8 cellular contexts compared by ENCODE assay signal in the genomic region with DNA sequence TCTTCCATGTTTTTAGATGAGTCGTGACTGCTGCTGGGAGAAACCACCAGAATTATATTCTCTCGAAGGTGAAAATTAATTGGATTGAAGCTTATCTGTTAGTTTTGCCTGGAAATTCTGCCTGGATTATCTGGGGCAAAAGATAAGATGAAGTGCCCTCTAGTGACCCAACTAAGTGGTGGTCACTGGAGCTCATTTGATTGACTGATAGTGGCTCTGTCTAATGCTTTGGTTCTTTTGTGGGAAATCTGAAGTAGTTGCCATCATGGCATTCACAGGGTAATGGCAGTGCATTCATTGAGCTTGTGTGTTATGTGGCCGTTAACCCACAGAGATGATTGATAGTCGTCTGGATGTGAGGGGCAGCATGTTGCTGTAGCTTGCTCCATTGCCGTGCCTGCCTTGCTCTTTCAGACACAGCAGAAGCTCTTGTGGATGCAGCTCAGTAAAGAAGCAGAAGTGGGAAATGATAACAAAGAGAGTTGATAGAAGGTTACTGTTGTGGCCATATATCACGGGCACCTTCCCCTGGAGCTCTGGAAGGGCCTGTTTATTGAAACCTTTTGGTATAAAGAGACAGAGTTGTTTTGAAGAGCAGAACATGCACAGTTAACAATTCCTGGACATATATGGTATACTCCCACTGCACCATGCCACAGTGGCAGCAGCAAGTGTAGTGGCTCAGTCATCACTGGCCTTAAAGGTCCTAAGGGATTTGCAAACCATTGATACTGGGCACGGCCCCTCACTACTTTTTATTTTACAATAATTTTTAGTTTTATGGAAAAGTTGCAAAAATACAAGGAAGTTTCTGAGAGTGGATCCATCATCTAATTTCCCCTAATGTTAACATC. TPM values are rescaled to one million over a fixed set of nuclear protein-coding genes. Genes with fewer than 3 reads are reported as not detected.
DNase-seq lines count a peak whose midpoint lies in the region; ATAC-seq and TF ChIP-seq lines count a peak whose summit lies in the region.

No MANE protein-coding gene starts in this region.

- no peaks in the 10 kb centered on the region for H3K4me1 Mint-ChIP-seq in CD4-positive, alpha-beta T cell (ENCODE audit: low read depth)

- H2AFZ ChIP-seq in parathyroid adenoma: no peak overlapping the region

- no peaks in the 10 kb centered on the region for H3K4me1 ChIP-seq in parathyroid adenoma

- TF ChIP-seq CTCF in GM12873 (IDR thresholded peaks at IDR 0.05; ENCODE audit: insufficient read depth, low read depth, low read length, missing control alignments) (peak; percentile 27), epithelial cell of esophagus (IDR thresholded peaks at IDR 0.05; ENCODE audit: insufficient read depth, low read depth, low read length, missing control alignments) (peak; percentile 40), parathyroid adenoma (IDR thresholded peaks at IDR 0.05) (peak; percentile 20)
- TF ChIP-seq CTCF in CD4-positive, alpha-beta T cell (IDR thresholded peaks at IDR 0.05): no peak

- no peaks in the 10 kb centered on the region for H3K27me3 Mint-ChIP-seq in CD4-positive, alpha-beta T cell

- no peak overlapping the region for H3K27ac Mint-ChIP-seq in CD4-positive, alpha-beta T cell

- no peak overlapping the region for H3K27ac ChIP-seq in parathyroid adenoma
- no peak overlapping the region for H3K27ac ChIP-seq in CD4-positive, alpha-beta T cell (ENCODE audit: low read depth, low read length)

- no peak for ATAC-seq in CD4-positive, alpha-beta T cell (ENCODE audit: poor library complexity)
- ATAC-seq in GM21390 (IDR thresholded peaks at IDR 0.05; ENCODE audit: unreplicated experiment): no peak
- ATAC-seq in HG02981 (IDR thresholded peaks at IDR 0.05; ENCODE audit: unreplicated experiment): no peak

- no peaks in the 10 kb centered on the region for H3K36me3 ChIP-seq in parathyroid adenoma (ENCODE audit: control insufficient read depth, insufficient read depth, low read length)

- no peak overlapping the region for H3K4me2 ChIP-seq in parathyroid adenoma (ENCODE audit: low read length)

- H3K36me3 Mint-ChIP-seq in CD4-positive, alpha-beta T cell (ENCODE audit: low read depth): no peaks in the 10 kb centered on the region

- no peak overlapping the region for H3K4me3 Mint-ChIP-seq in CD4-positive, alpha-beta T cell

- intact Hi-C loops in CD4-positive, alpha-beta T cell (cut with DNase I, micrococcal nuclease): no loop called here

- H3K79me2 ChIP-seq in parathyroid adenoma: no peaks in the 10 kb centered on the region

- no peak overlapping the region for H3K9ac ChIP-seq in parathyroid adenoma

- H3K27me3 ChIP-seq in parathyroid adenoma (ENCODE audit: control insufficient read depth, insufficient read depth, low read length): no peaks in the 10 kb centered on the region
- H3K27me3 ChIP-seq in CD4-positive, alpha-beta T cell (ENCODE audit: control insufficient read depth, insufficient read depth, low read length): no peaks in the 10 kb centered on the region

- H3K9me3 Mint-ChIP-seq in CD4-positive, alpha-beta T cell: no peaks in the 10 kb centered on the region

- CTCF ChIA-PET in CD4-positive, alpha-beta T cell (lab: Charles Lee): no interaction called here

- H3K4me3 ChIP-seq in epithelial cell of esophagus (ENCODE audit: low read length) (no peak overlapping the region), parathyroid adenoma (ENCODE audit: low read depth, low read length) (no peak overlapping the region)

- POLR2A ChIA-PET in CD4-positive, alpha-beta T cell (lab: Charles Lee): no interaction called here

- DNase-seq in NOMO-1 treated with DMSO at 0.1 percent for 48 hours (lab: John Stamatoyannopoulos, UW; ENCODE audit: unreplicated experiment) (peak; percentile 54), epithelial cell of esophagus (ENCODE audit: low read depth) (peak; percentile 14)
- DNase-seq in CD4-positive, alpha-beta T cell: no peak
- DNase-seq in activated CD4-positive, CD25-positive, alpha-beta regulatory T cell treated with anti-CD3 and anti-CD28 coated beads, Interleukin-2, amount 50 U/mL, for 72 hours: no peak

- H3K9me3 ChIP-seq in parathyroid adenoma (ENCODE audit: control insufficient read depth, low read length): no peaks in the 10 kb centered on the region
- H3K9me3 ChIP-seq in CD4-positive, alpha-beta T cell (ENCODE audit: control insufficient read depth, low read length): no peaks in the 10 kb centered on the region

RNA-seq across cellular contexts. Expression of gene CXADR, which starts 42.0 kb away (rescaled TPM):
- total RNA-seq in CD4-positive, alpha-beta T cell: under 1 TPM; 0.52 to 0.53 TPM

RNA-seq across cellular contexts. Expression of gene BTG3, which starts 57.9 kb away (rescaled TPM):
- total RNA-seq in CD4-positive, alpha-beta T cell: 10 to 100 TPM; 81.9 to 84.0 TPM

Comparison
In these comparisons a context has a peak if more than half of its experiments do, and no peak if none do; other contexts are left out.
1. DNase-seq: peak in NOMO-1 treated with DMSO at 0.1 percent for 48 hours (single experiment) and epithelial cell of esophagus (single experiment); none in CD4-positive, alpha-beta T cell (0 of 10) and activated CD4-positive, CD25-positive, alpha-beta regulatory T cell treated with anti-CD3 and anti-CD28 coated beads, Interleukin-2, amount 50 U/mL, for 72 hours (single experiment).